ENCODE assay signal across 8 cellular contexts in the genomic region with DNA sequence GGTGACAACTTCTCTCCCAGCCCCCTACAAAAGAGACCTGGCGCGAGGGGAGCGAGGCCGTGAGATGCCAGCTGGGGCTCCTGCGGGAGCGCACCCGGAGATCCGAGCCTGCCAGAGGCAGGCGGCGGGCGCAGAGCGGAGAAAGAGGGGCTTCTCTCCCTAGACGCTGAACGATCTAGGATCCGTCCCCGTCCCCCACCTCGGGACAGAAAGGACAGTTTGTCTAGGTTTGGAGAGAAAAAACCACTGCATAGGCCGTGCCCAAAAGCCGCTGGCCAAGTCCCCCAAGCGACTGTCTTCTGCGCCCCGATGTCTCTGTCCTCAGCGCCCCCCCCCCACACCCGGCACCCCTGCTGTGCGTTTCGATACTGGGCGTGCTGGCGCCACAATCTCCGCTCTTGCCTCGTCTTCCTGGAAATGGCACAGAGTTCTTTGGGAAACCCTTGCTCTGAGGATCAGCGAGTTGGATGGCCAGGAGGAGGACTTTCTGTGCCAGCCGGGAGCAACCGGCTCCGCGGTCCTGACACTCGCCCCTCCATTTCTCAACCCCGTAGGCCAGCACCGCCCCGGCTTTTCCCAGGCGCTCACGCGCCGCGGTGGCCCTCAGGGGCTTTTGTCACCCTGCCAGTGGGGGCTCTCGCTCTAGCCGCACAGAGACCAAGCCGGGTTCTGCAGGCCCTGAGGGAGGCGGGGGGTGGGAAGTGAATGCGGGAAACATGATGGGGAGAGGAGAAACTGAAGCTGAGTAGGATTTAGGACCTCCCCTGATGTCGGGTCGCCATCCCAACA. TPM values are rescaled to one million over a fixed set of nuclear protein-coding genes. Genes with fewer than 3 reads are reported as not detected.
DNase-seq lines count a peak whose midpoint lies in the region; ATAC-seq and TF ChIP-seq lines count a peak whose summit lies in the region.

No MANE protein-coding gene starts in this region.

- H3K4me3 ChIP-seq in CD8-positive, alpha-beta T cell (ENCODE audit: low read depth, low read length), result no peak overlapping the region
- H3K4me3 ChIP-seq in Karpas-422 (ENCODE audit: low read length) (peak overlapping the region; percentile 91), SJCRH30 (no peak overlapping the region)

- no peaks in the 10 kb centered on the region for H4K20me1 ChIP-seq in Karpas-422 (ENCODE audit: insufficient read depth, low read depth, low read length)

- H3K27me3 ChIP-seq in CD8-positive, alpha-beta T cell (ENCODE audit: insufficient read depth, low read length), result peaks cover 14% of the 10 kb centered on the region
- H3K27me3 ChIP-seq in Karpas-422 (ENCODE audit: low read length) (no peaks in the 10 kb centered on the region), SJCRH30 (peaks cover 69% of the 10 kb centered on the region)

- no peaks in the 10 kb centered on the region for H3K36me3 Mint-ChIP-seq in CD8-positive, alpha-beta T cell
- H3K36me3 Mint-ChIP-seq in effector memory CD8-positive, alpha-beta T cell (ENCODE audit: insufficient read depth), result no peaks in the 10 kb centered on the region
- H3K36me3 Mint-ChIP-seq in nephron progenitor cell (ENCODE audit: low read depth), result peaks cover 22% of the 10 kb centered on the region

- no peak for ATAC-seq in CD8-positive, alpha-beta T cell
- no peak for ATAC-seq in effector memory CD8-positive, alpha-beta T cell (replicated peaks)
- ATAC-seq in HG03442 (IDR thresholded peaks at IDR 0.05; ENCODE audit: unreplicated experiment), result no peak

- intact Hi-C loops in CD8-positive, alpha-beta T cell (cut with DNase I, micrococcal nuclease), result no loop called here

- H3K4me1 Mint-ChIP-seq in CD8-positive, alpha-beta T cell (ENCODE audit: low read depth), result peaks cover 25% of the 10 kb centered on the region
- H3K4me1 Mint-ChIP-seq in effector memory CD8-positive, alpha-beta T cell (ENCODE audit: low read depth in 2 of 2), result peaks cover 16 to 21% of the 10 kb centered on the region in 2 donors
- H3K4me1 Mint-ChIP-seq in nephron progenitor cell, result peaks cover 59% of the 10 kb centered on the region

- no peaks in the 10 kb centered on the region for H3K9me2 ChIP-seq in Karpas-422 (replicated peaks; ENCODE audit: insufficient read depth, low read length)

- no peak overlapping the region for H2AFZ ChIP-seq in Karpas-422 (ENCODE audit: low read length)

- no peaks in the 10 kb centered on the region for H3K9me3 Mint-ChIP-seq in CD8-positive, alpha-beta T cell
- no peaks in the 10 kb centered on the region for H3K9me3 Mint-ChIP-seq in effector memory CD8-positive, alpha-beta T cell
- peaks cover 4% of the 10 kb centered on the region for H3K9me3 Mint-ChIP-seq in nephron progenitor cell

- peaks cover 61% of the 10 kb centered on the region for H3K27me3 Mint-ChIP-seq in CD8-positive, alpha-beta T cell (ENCODE audit: low read depth)
- H3K27me3 Mint-ChIP-seq in effector memory CD8-positive, alpha-beta T cell, result peaks cover 78 to 97% of the 10 kb centered on the region in 2 donors
- H3K27me3 Mint-ChIP-seq in nephron progenitor cell (ENCODE audit: low read depth, poor library complexity), result peaks cover 81% of the 10 kb centered on the region

- peak overlapping the region; percentile 81 for H3K4me2 ChIP-seq in Karpas-422 (ENCODE audit: low read depth, low read length, poor library complexity, severe bottlenecking)

- peak overlapping the region; percentile 90 for H3K9ac ChIP-seq in Karpas-422 (ENCODE audit: low read length)

- POLR2A ChIA-PET in CD8-positive, alpha-beta T cell (lab: Charles Lee), result no interaction called here

- no peak for TF ChIP-seq CTCF in CD8-positive, alpha-beta T cell (IDR thresholded peaks at IDR 0.05)
- TF ChIP-seq CTCF in nephron progenitor cell (IDR thresholded peaks at IDR 0.05), result no peak

- H3K27ac ChIP-seq in CD8-positive, alpha-beta T cell (ENCODE audit: low read depth, low read length), result no peak overlapping the region
- H3K27ac ChIP-seq in Karpas-422 (ENCODE audit: low read length) (peak overlapping the region; percentile 84), SJCRH30 (no peak overlapping the region)

- no peak for DNase-seq in CD8-positive, alpha-beta T cell
- DNase-seq in Karpas-422 (peak; percentile 74), nephron progenitor cell (peak; percentile 47), T1000 (lab: John Stamatoyannopoulos, UW) (no peak), SJCRH30 (no peak), putamen (ENCODE audit: low spot score) (no peak)
- DNase-seq in effector memory CD8-positive, alpha-beta T cell, result no peak

- peak overlapping the region; percentile 26 for H3K4me3 Mint-ChIP-seq in CD8-positive, alpha-beta T cell
- peak overlapping the region; percentile 51 to 65 for H3K4me3 Mint-ChIP-seq in effector memory CD8-positive, alpha-beta T cell
- peak overlapping the region; percentile 90 for H3K4me3 Mint-ChIP-seq in nephron progenitor cell

- H3K27ac Mint-ChIP-seq in CD8-positive, alpha-beta T cell, result no peak overlapping the region
- H3K27ac Mint-ChIP-seq in effector memory CD8-positive, alpha-beta T cell, result no peak overlapping the region
- H3K27ac Mint-ChIP-seq in nephron progenitor cell, result no peak overlapping the region

- H3K9me3 ChIP-seq in CD8-positive, alpha-beta T cell (ENCODE audit: low read length), result no peaks in the 10 kb centered on the region
- no peaks in the 10 kb centered on the region for H3K9me3 ChIP-seq in Karpas-422 (ENCODE audit: low read length)
- H3K9me3 ChIP-seq in SJCRH30 (replicated peaks), result no peaks in the 10 kb centered on the region

- peaks cover 27% of the 10 kb centered on the region for H3K4me1 ChIP-seq in CD8-positive, alpha-beta T cell (ENCODE audit: insufficient read depth, low read length)
- H3K4me1 ChIP-seq in Karpas-422 (ENCODE audit: low read length) (peaks cover 65% of the 10 kb centered on the region), SJCRH30 (no peaks in the 10 kb centered on the region; the same call in 1 of the 2 replicates)

- CTCF ChIA-PET in CD8-positive, alpha-beta T cell (lab: Charles Lee), result no interaction called here

- peaks cover 59% of the 10 kb centered on the region for H3K79me2 ChIP-seq in Karpas-422 (ENCODE audit: low read length)

- no peaks in the 10 kb centered on the region for H3K36me3 ChIP-seq in CD8-positive, alpha-beta T cell (ENCODE audit: insufficient read depth, low read length)
- H3K36me3 ChIP-seq in Karpas-422 (ENCODE audit: insufficient read depth, low read length) (peaks cover 35% of the 10 kb centered on the region), SJCRH30 (no peaks in the 10 kb centered on the region)

RNA-seq across cellular contexts. Expression of gene SSTR2, which starts 1.0 kb away (rescaled TPM):
- not detected for total RNA-seq in CD8-positive, alpha-beta T cell
- 20.9 and 25.3 TPM in 2 replicates for total RNA-seq in Karpas-422 (2014; rRNA removed; shearing (Covaris generic); ENCODE audit: low replicate concordance)
- total RNA-seq in SJCRH30 (2014; rRNA removed; shearing (Covaris generic)), result 0.05 and 0.08 TPM in 2 replicates

RNA-seq across cellular contexts. Expression of gene COG1, which starts 27.0 kb away (rescaled TPM):
- total RNA-seq in CD8-positive, alpha-beta T cell, result 10 to 100 TPM; 91.3 to 95.6 TPM
- total RNA-seq in Karpas-422 (2014; rRNA removed; shearing (Covaris generic); ENCODE audit: low replicate concordance), result 11.0 and 25.3 TPM in 2 replicates
- 24.6 and 35.3 TPM in 2 replicates for total RNA-seq in SJCRH30 (2014; rRNA removed; shearing (Covaris generic))

Comparison
In these comparisons a context has a peak if more than half of its experiments do, and no peak if none do; other contexts are left out.
1. DNase-seq: peak in Karpas-422 (single experiment) and nephron progenitor cell (single experiment); none in CD8-positive, alpha-beta T cell (0 of 7), effector memory CD8-positive, alpha-beta T cell (0 of 3), T1000 (single experiment), SJCRH30 (0 of 2) and putamen (single experiment).
2. H3K4me3 Mint-ChIP-seq: peak in every context shown above with its lines; median percentile 90 in nephron progenitor cell; 58 in effector memory CD8-positive, alpha-beta T cell; 26 in CD8-positive, alpha-beta T cell.
3. RNA of gene SSTR2, which starts 1.0 kb away (total RNA-seq): 20.9 to 25.3 TPM in Karpas-422; 0.05 to 0.08 TPM in SJCRH30 and not detected in CD8-positive, alpha-beta T cell; every median in the first group is over 10 times any median in the second.